ENCODE assay signal across 34 cellular contexts in genomic region chr9:101005248-101005647, GRCh38. TPM values are rescaled to one million over a fixed set of nuclear protein-coding genes. Genes with fewer than 3 reads are reported as not detected.
"Had no signal": no experiment of that assay in that cellular context is flagged by ENCODE, and none has a peak within 500 bp of the region (broad histone marks: within the 10 kb centered on the region; RNA-seq: fewer than 3 reads in every experiment).

No MANE protein-coding gene starts in this region.

- H3K27ac ChIP-seq: ascending aorta, cardiac muscle cell, WERI-Rb-1 had no signal

- FAIRE-seq: bronchial epithelial cell, TTC549 had no signal

- H3K27me3 ChIP-seq: ascending aorta, cardiac muscle cell had no signal

- H3K4me1 ChIP-seq: ascending aorta had no signal

- DNase-seq: activated CD4-positive, alpha-beta memory T cell treated with anti-CD3 and anti-CD28 coated beads, Interleukin-2, amount 10 ng/mL, durations not matched to agents 7 days and 5 days; activated CD4-positive, alpha-beta T cell treated with anti-CD3 and anti-CD28 coated beads for 1 hour; activated CD4-positive, alpha-beta T cell treated with anti-CD3 and anti-CD28 coated beads for 36 hours; activated CD4-positive, alpha-beta T cell treated with anti-CD3 and anti-CD28 coated beads for 48 hours; activated CD4-positive, alpha-beta T cell treated with anti-CD3 and anti-CD28 coated beads, Interleukin-2, amount 10 ng/mL, durations not matched to agents 7 days and 5 days; activated CD4-positive, alpha-beta T cell treated with anti-CD3 and anti-CD28 coated beads, Interleukin-2, amount 50 U/mL, for 48 hours; activated CD4-positive, CD25-positive, alpha-beta regulatory T cell; activated CD8-positive, alpha-beta memory T cell treated with anti-CD3 and anti-CD28 coated beads for 24 hours; activated CD8-positive, alpha-beta memory T cell treated with anti-CD3 and anti-CD28 coated beads, Interleukin-2, amount 10 ng/mL, durations not matched to agents 7 days and 5 days; activated CD8-positive, alpha-beta memory T cell treated with anti-CD3 and anti-CD28 coated beads, Interleukin-2, amount 50 U/mL, for 48 hours; activated CD8-positive, alpha-beta T cell treated with anti-CD3 and anti-CD28 coated beads, Interleukin-2, amount 10 ng/mL, durations not matched to agents 7 days and 5 days; activated effector memory CD4-positive, alpha-beta T cell treated with Interleukin-2 at 50 U/mL for 16 hours; activated gamma-delta T cell; activated naive CD4-positive, alpha-beta T cell treated with anti-CD3 and anti-CD28 coated beads, Interleukin-2, amount 10 ng/mL, durations not matched to agents 7 days and 5 days; activated naive CD4-positive, alpha-beta T cell treated with Interleukin-2 at 50 U/mL for 16 hours; activated naive CD8-positive, alpha-beta T cell treated with anti-CD3 and anti-CD28 coated beads, Interleukin-2, amount 10 ng/mL, durations not matched to agents 7 days and 5 days; activated naive CD8-positive, alpha-beta T cell treated with anti-CD3 and anti-CD28 coated beads, Interleukin-2, amount 50 U/mL, for 24 hours; activated T-cell treated with anti-CD3 and anti-CD28 coated beads, Interleukin-2, amount 50 U/mL, for 24 hours; activated T-cell treated with anti-CD3 and anti-CD28 coated beads, Interleukin-2, amount 50 U/mL, for 48 hours; amygdala; anterior cingulate cortex; caudate nucleus; cerebellar nuclear complex; T-helper 2 cell; T-helper 9 cell; WERI-Rb-1 had no signal

- H3K4me3 ChIP-seq: ascending aorta, cardiac muscle cell had no signal

- H3K9me3 ChIP-seq: ascending aorta had no signal

- ATAC-seq: activated CD4-positive, alpha-beta T cell treated with anti-CD3 and anti-CD28 coated beads for 36 hours; activated CD4-positive, CD25-positive, alpha-beta regulatory T cell treated with anti-CD3 and anti-CD28 coated beads, Interleukin-2, amount 50 U/mL, for 24 hours; activated CD8-positive, alpha-beta memory T cell treated with anti-CD3 and anti-CD28 coated beads, Interleukin-2, amount 10 ng/mL, durations not matched to agents 7 days and 5 days; activated CD8-positive, alpha-beta T cell treated with anti-CD3 and anti-CD28 coated beads, Interleukin-2, amount 10 ng/mL, durations not matched to agents 7 days and 5 days; activated naive CD8-positive, alpha-beta T cell treated with anti-CD3 and anti-CD28 coated beads, Interleukin-2, amount 50 U/mL, for 24 hours; WTC11 had no signal

- H3K36me3 ChIP-seq: ascending aorta, cardiac muscle cell, WERI-Rb-1 had no signal

RNA-seq across cellular contexts. Expression of gene PLPPR1, which starts 23.3 kb away (rescaled TPM):
- total RNA-seq: activated CD4-positive, alpha-beta memory T cell treated with anti-CD3 and anti-CD28 coated beads, Interleukin-2, amount 10 ng/mL, durations not matched to agents 7 days and 5 days; activated CD4-positive, alpha-beta T cell treated with anti-CD3 and anti-CD28 coated beads for 36 hours; activated CD4-positive, alpha-beta T cell treated with anti-CD3 and anti-CD28 coated beads, Interleukin-2, amount 10 ng/mL, durations not matched to agents 7 days and 5 days; activated CD8-positive, alpha-beta memory T cell treated with anti-CD3 and anti-CD28 coated beads, Interleukin-2, amount 10 ng/mL, durations not matched to agents 7 days and 5 days; activated CD8-positive, alpha-beta T cell treated with anti-CD3 and anti-CD28 coated beads, Interleukin-2, amount 10 ng/mL, durations not matched to agents 7 days and 5 days; activated naive CD8-positive, alpha-beta T cell treated with anti-CD3 and anti-CD28 coated beads, Interleukin-2, amount 10 ng/mL, durations not matched to agents 7 days and 5 days; activated T-helper 2 cell treated with anti-CD3 and anti-CD28 coated beads, Interferon-gamma antibody, Interleukin-2, Interleukin-4, amounts not matched to agents 10 μg/mL and 5 μg/mL and 100 μg/mL, durations not matched to agents 14 hours and 24 hours and 36 hours; ascending aorta; bronchial epithelial cell; chondrocyte had no signal
